ENCODE assay signal across 15 cellular contexts in the genomic region with DNA sequence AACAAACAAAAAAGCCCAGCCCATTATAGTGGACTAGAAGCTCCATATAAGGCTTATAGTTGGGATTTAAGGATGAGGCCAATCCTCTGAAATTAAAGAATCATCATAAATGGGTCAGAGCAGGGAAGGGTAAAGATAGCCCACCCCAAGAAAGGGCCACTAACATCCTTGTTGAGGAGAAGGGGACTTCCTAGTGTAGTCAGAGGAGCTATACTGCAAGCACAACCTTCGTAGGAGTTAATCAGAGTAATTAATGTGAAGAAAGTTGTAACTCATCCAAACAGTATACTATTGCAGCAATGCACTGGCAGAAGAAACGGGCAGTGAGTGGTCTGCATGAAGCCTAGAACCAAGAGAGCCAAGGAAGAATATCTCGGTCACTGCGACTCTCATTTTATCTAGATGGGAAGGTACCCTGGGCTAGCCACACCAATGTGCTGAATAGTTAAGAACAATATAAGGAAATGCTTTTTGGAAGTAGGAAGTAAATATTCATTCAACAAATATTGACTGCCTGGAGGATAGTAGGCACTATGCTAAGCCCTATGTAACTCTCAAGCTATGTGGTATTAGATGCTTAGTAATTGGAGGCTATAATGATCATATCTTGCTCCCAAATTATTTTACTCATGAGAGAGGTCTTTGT. TPM values are rescaled to one million over a fixed set of nuclear protein-coding genes. Genes with fewer than 3 reads are reported as not detected.
DNase-seq lines count a peak whose midpoint lies in the region; ATAC-seq and TF ChIP-seq lines count a peak whose summit lies in the region.
"Had no signal": no experiment of that assay in that cellular context is flagged by ENCODE, and none has a peak within 500 bp of the region (broad histone marks: within the 10 kb centered on the region; RNA-seq: fewer than 3 reads in every experiment).

No MANE protein-coding gene starts in this region.

- 41 to 59% (median 48%) methylated on average over 4 of the region's 4 CpGs for WGBS in psoas muscle, 3 donors

- no peaks in the 10 kb centered on the region for H3K36me3 ChIP-seq in BLaER1
- no peaks in the 10 kb centered on the region for H3K36me3 ChIP-seq in psoas muscle (ENCODE audit: insufficient read depth in 1 of 2, low read depth in 1 of 2)
- no peaks in the 10 kb centered on the region for H3K36me3 ChIP-seq in uterus

- ATAC-seq in esophagus mucosa (peak; percentile 22), psoas muscle (peak in 1 of 4 donors; percentile 9)

- TF ChIP-seq POLR2A in uterus (IDR thresholded peaks at IDR 0.05): no peak

- H4K20me1 ChIP-seq in BLaER1: no peaks in the 10 kb centered on the region

- 0 out of 2 replicates have a peak overlapping the region, but pooled peaks have one; percentile 0 for H3K9ac ChIP-seq in BLaER1

- DNase-seq in GM20000 (ENCODE audit: low spot score) (no peak), psoas muscle (no peak), cerebellar cortex (ENCODE audit: low spot score) (no peak), cerebellum (ENCODE audit: low spot score) (no peak), uterus (no peak)
- DNase-seq in activated CD4-positive, alpha-beta T cell treated with anti-CD3 and anti-CD28 coated beads for 1 hour: no peak
- DNase-seq: CD4-positive, alpha-beta T cell; KBM-7; NCI-H1417 treated with DMSO at 0.1 percent for 48 hours; NCI-H2029; NCI-H2171 treated with DMSO at 0.1 percent for 48 hours; NCI-H748 treated with DMSO at 0.1 percent for 48 hours; PC-9 had no signal

- peak overlapping the region; percentile 55 for H3K27ac ChIP-seq in BLaER1
- H3K27ac ChIP-seq in psoas muscle: peak overlapping the region; percentile 12
- no peak overlapping the region for H3K27ac ChIP-seq in uterus
- H3K27ac ChIP-seq: PC-9 had no signal

- H3K4me1 ChIP-seq in BLaER1 (peaks cover 97% of the 10 kb centered on the region), psoas muscle (peaks cover 6% of the 10 kb centered on the region), uterus (no peaks in the 10 kb centered on the region)

- TF ChIP-seq CTCF in GM20000 (IDR thresholded peaks at IDR 0.05; ENCODE audit: extremely low read depth, missing control alignments) (peak; percentile 0), psoas muscle (IDR thresholded peaks at IDR 0.05) (no peak), uterus (IDR thresholded peaks at IDR 0.05) (no peak)

- H3K4me3 ChIP-seq in BLaER1 (no peak overlapping the region), psoas muscle (no peak overlapping the region), uterus (no peak overlapping the region)
- H3K4me3 ChIP-seq: PC-9 had no signal

- no peaks in the 10 kb centered on the region for H3K27me3 ChIP-seq in BLaER1
- H3K27me3 ChIP-seq in psoas muscle (ENCODE audit: insufficient read depth in 3 of 3, low read length in 2 of 3): no peaks in the 10 kb centered on the region
- H3K27me3 ChIP-seq in uterus: no peaks in the 10 kb centered on the region

- intact Hi-C loops in psoas muscle (cut with DNase I) (loop anchor here (5.0 to 10.0 kb wide), 2 partner anchors 115 to 137 kb away; no protein-coding TSS in a partner anchor), uterus (cut with DNase I; ENCODE audit: low total_unique reads) (no loop called here)

- H3K9me3 ChIP-seq in BLaER1 (no peaks in the 10 kb centered on the region), psoas muscle (no peaks in the 10 kb centered on the region), uterus (no peaks in the 10 kb centered on the region)

- H3K4me2 ChIP-seq in BLaER1: peak overlapping the region; percentile 62
- H3K4me2 ChIP-seq: PC-9 had no signal

RNA-seq across cellular contexts. Expression of gene OTUD1, which starts 13.3 kb away (rescaled TPM):
- total RNA-seq in esophagus mucosa: 4.6 TPM
- total RNA-seq in psoas muscle: 100 to 1,000 TPM in 2 of 4 donors, 10 to 100 TPM in 2; 19.7 to 165 (median 95.0) TPM
- 10 to 100 TPM in 1 of 3 donors, 1 to 10 TPM in 2; 1.9 to 73.1 (median 9.4) TPM for polyA plus RNA-seq in psoas muscle
- 10.3 TPM for total RNA-seq in cerebellum
- 10 to 100 TPM in 2 of 4 donors, 1 to 10 TPM in 2; 6.8 to 19.9 (median 12.8) TPM for total RNA-seq in uterus

Comparison
In these comparisons a context has a peak if more than half of its experiments do, and no peak if none do; other contexts are left out.
1. H3K27ac ChIP-seq: peak in BLaER1 (single experiment) and psoas muscle (single experiment); none in uterus (0 of 2).